In genomic region chr12:54373619-54374554, GRCh38 we compare ENCODE assay signal across 17 cellular contexts. TPM values are rescaled to one million over a fixed set of nuclear protein-coding genes. Genes with fewer than 3 reads are reported as not detected.
A peak's percentile ranks its signal among the peaks of the same experiment; 100 is the strongest.
DNase-seq lines count a peak whose midpoint lies in the region; ATAC-seq and TF ChIP-seq lines count a peak whose summit lies in the region.
"Had no signal": no experiment of that assay in that cellular context is flagged by ENCODE, and none has a peak within 500 bp of the region (broad histone marks: within the 10 kb centered on the region; RNA-seq: fewer than 3 reads in every experiment).

No MANE protein-coding gene starts in this region.

- no peaks in the 10 kb centered on the region for H3K27me3 Mint-ChIP-seq in brain
- H3K27me3 Mint-ChIP-seq: CD4-positive, CD25-positive, alpha-beta regulatory T cell had no signal

- intact Hi-C loops in A673 (cut with micrococcal nuclease; ENCODE audit: unreplicated experiment) = loop anchor here (10.0 kb wide), 1 partner anchor 389 kb away; the partner anchor contains the start of gene HOXC10
- intact Hi-C loops in ovary (cut with DNase I) = loop anchor here in 2 of 4 donors (10.0 kb wide), 2 partner anchors 369 to 389 kb away; partner anchors contain the start of genes HOXC10 (in 1 of the 2), HOXC8 (in 1 of the 2) and HOXC9 (in 1 of the 2)
- intact Hi-C loops in body of pancreas (cut with DNase I) = no loop called here

- DNase-seq in A673 (ENCODE audit: low spot score) (no peak), HT1080 (ENCODE audit: low read depth) (peak; percentile 80), osteoblast (ENCODE audit: insufficient read length, low spot score, missing footprints) (peak; percentile 73), ovary (no peak), DMS79 (lab: John Stamatoyannopoulos, UW) (no peak), body of pancreas (no peak)
- DNase-seq: activated CD8-positive, alpha-beta memory T cell treated with anti-CD3 and anti-CD28 coated beads for 24 hours; activated naive CD4-positive, alpha-beta T cell treated with anti-CD3 and anti-CD28 coated beads for 36 hours; CD4-positive, CD25-positive, alpha-beta regulatory T cell; foreskin melanocyte; KG1; left colon; spleen had no signal

- peak overlapping the region in 3 of 5 experiments; percentile 74 to 90 (median 79) for H3K27ac Mint-ChIP-seq in brain
- H3K27ac Mint-ChIP-seq: activated naive CD4-positive, alpha-beta T cell treated with anti-CD3 and anti-CD28 coated beads for 36 hours had no signal

- H3K4me3 Mint-ChIP-seq in brain = no peak overlapping the region
- H3K4me3 Mint-ChIP-seq: activated naive CD4-positive, alpha-beta T cell treated with anti-CD3 and anti-CD28 coated beads for 36 hours; CD4-positive, CD25-positive, alpha-beta regulatory T cell; neural crest cell had no signal

- BruUV-seq in A673 (replicated peaks; lab: Mats Ljungman, UMichigan) = no TSS peak

- H3K4me2 ChIP-seq in osteoblast (ENCODE audit: insufficient read depth, low read length) = no peak overlapping the region

- TF ChIP-seq POLR2A in ovary (IDR thresholded peaks at IDR 0.05) (no peak), body of pancreas (IDR thresholded peaks at IDR 0.05) (no peak)

- peaks cover 98% of the 10 kb centered on the region for H3K4me1 Mint-ChIP-seq in brain

- no peaks in the 10 kb centered on the region for H3K36me3 ChIP-seq in A673 (ENCODE audit: insufficient read depth, low read length, poor library complexity, severe bottlenecking)
- no peaks in the 10 kb centered on the region for H3K36me3 ChIP-seq in osteoblast (ENCODE audit: insufficient read depth, low read length)
- H3K36me3 ChIP-seq in ovary = no peaks in the 10 kb centered on the region
- no peaks in the 10 kb centered on the region for H3K36me3 ChIP-seq in body of pancreas (replicated peaks in 1 of 2; ENCODE audit: insufficient read depth in 1 of 2, low read depth in 2 of 2)

- peak overlapping the region; percentile 46 for H3K27ac ChIP-seq in A673 (ENCODE audit: low read depth, low read length, poor library complexity, severe bottlenecking)
- H3K27ac ChIP-seq in osteoblast (ENCODE audit: low read depth, low read length) = no peak overlapping the region
- no peak overlapping the region for H3K27ac ChIP-seq in ovary
- H3K27ac ChIP-seq in body of pancreas = no peak overlapping the region

- no peaks in the 10 kb centered on the region for H3K9me3 Mint-ChIP-seq in brain
- H3K9me3 Mint-ChIP-seq: activated naive CD4-positive, alpha-beta T cell treated with anti-CD3 and anti-CD28 coated beads for 36 hours; CD4-positive, CD25-positive, alpha-beta regulatory T cell; neural crest cell had no signal

- no peak for ATAC-seq in GM18858 (IDR thresholded peaks at IDR 0.05; ENCODE audit: unreplicated experiment)
- no peak for ATAC-seq in body of pancreas
- ATAC-seq: left colon had no signal

- H3K4me3 ChIP-seq in A673 (ENCODE audit: low read depth, low read length, poor library complexity, severe bottlenecking) (no peak overlapping the region), osteoblast (ENCODE audit: insufficient read depth, low read length) (no peak overlapping the region), ovary (no peak overlapping the region), body of pancreas (no peak overlapping the region)
- H3K4me3 ChIP-seq: spleen had no signal

- POLR2A ChIA-PET in A673 (lab: Charles Lee; ENCODE audit: low non-redundant PET) = no interaction called here

- H3K27me3 ChIP-seq in A673 (replicated peaks; ENCODE audit: insufficient read depth, low read depth, low read length, poor library complexity) = no peaks in the 10 kb centered on the region
- no peaks in the 10 kb centered on the region for H3K27me3 ChIP-seq in osteoblast (ENCODE audit: insufficient read depth, low read length)
- no peaks in the 10 kb centered on the region for H3K27me3 ChIP-seq in ovary
- no peaks in the 10 kb centered on the region for H3K27me3 ChIP-seq in body of pancreas
- H3K27me3 ChIP-seq: spleen had no signal

- no peaks in the 10 kb centered on the region for H4K20me1 ChIP-seq in osteoblast (ENCODE audit: insufficient read depth, low read length)

- peaks cover 43% of the 10 kb centered on the region for H3K4me1 ChIP-seq in A673 (ENCODE audit: insufficient read depth, low read length, poor library complexity, severe bottlenecking)
- peaks cover 8% of the 10 kb centered on the region for H3K4me1 ChIP-seq in osteoblast (ENCODE audit: insufficient read depth, low read length)
- H3K4me1 ChIP-seq in ovary (ENCODE audit: insufficient read depth) = peaks cover 11% of the 10 kb centered on the region
- H3K4me1 ChIP-seq in body of pancreas = peaks cover 25% of the 10 kb centered on the region

- no peaks in the 10 kb centered on the region for H3K36me3 Mint-ChIP-seq in brain
- H3K36me3 Mint-ChIP-seq: CD4-positive, CD25-positive, alpha-beta regulatory T cell had no signal

- TF ChIP-seq CTCF in A673 (conservative IDR thresholded peaks at IDR 0.05; ENCODE audit: low read depth, low read length) (no peak), brain (conservative IDR thresholded peaks at IDR 0.05) (no peak), osteoblast (IDR thresholded peaks at IDR 0.05; ENCODE audit: extremely low read depth, low read depth, low read length) (no peak), ovary (IDR thresholded peaks at IDR 0.05) (no peak), body of pancreas (IDR thresholded peaks at IDR 0.05) (no peak)

- no peak for TF ChIP-seq EP300 in ovary (IDR thresholded peaks at IDR 0.05)

- whole genome bisulfite sequencing in ovary, 3 donors = 94 to 96% (median 94%) methylated on average over 10 of the region's 10 CpGs
- WGBS in body of pancreas, 2 donors = 72 to 85% methylated on average over 9 to 10 of the region's 10 CpGs

- H3K9me3 ChIP-seq in A673 (ENCODE audit: low read depth, low read length, poor library complexity, severe bottlenecking) = no peaks in the 10 kb centered on the region
- no peaks in the 10 kb centered on the region for H3K9me3 ChIP-seq in osteoblast (ENCODE audit: low read depth, low read length)
- H3K9me3 ChIP-seq in ovary = no peaks in the 10 kb centered on the region
- no peaks in the 10 kb centered on the region for H3K9me3 ChIP-seq in body of pancreas
- H3K9me3 ChIP-seq: spleen had no signal

- no peaks in the 10 kb centered on the region for H3K79me2 ChIP-seq in osteoblast (ENCODE audit: insufficient read depth, low read length)

- CTCF ChIA-PET in A673 (lab: Charles Lee) = no interaction called here

- no peak overlapping the region for H2AFZ ChIP-seq in osteoblast (ENCODE audit: low read length)

RNA-seq across cellular contexts. Expression of gene GPR84, which starts 9.6 kb away (rescaled TPM):
- total RNA-seq in A673 (2021) = not detected in 2 replicates
- not detected in 2 replicates for total RNA-seq in HT1080 (2014; rRNA removed; shearing (Covaris generic))
- polyA plus RNA-seq in HT1080 (2015; cell fraction: cytosol; rRNA removed) = 0.06 and 0.08 TPM in 2 replicates
- 0.07 and 0.26 TPM in 2 replicates for polyA plus RNA-seq in HT1080 (2015; cell fraction: nucleus; rRNA removed)
- not detected for polyA plus RNA-seq in brain (ENCODE audit: insufficient read depth, low read depth, low replicate concordance)
- total RNA-seq in osteoblast = 0.36 TPM in 1 of 2 replicates, not detected in the other
- total RNA-seq in ovary = 1 to 10 TPM in 2 of 7 donors, under 1 TPM in 5; 0.12 to 3.1 (median 0.43) TPM
- polyA plus RNA-seq in ovary = under 1 TPM; 0.22 to 0.42 TPM
- not detected for total RNA-seq in body of pancreas
- total RNA-seq: CD4-positive, CD25-positive, alpha-beta regulatory T cell; dermis microvascular lymphatic vessel endothelial cell; neural crest cell had no signal
- polyA plus RNA-seq: CD4-positive, CD25-positive, alpha-beta regulatory T cell had no signal

RNA-seq across cellular contexts. Expression of gene ZNF385A, which starts 10.6 kb away (rescaled TPM):
- total RNA-seq in A673 (2021) = 17.5 and 26.8 TPM in 2 replicates
- 4.0 and 5.4 TPM in 2 replicates for total RNA-seq in HT1080 (2014; rRNA removed; shearing (Covaris generic))
- polyA plus RNA-seq in HT1080 (2015; cell fraction: cytosol; rRNA removed) = 15.3 and 17.6 TPM in 2 replicates
- 6.4 and 7.9 TPM in 2 replicates for polyA plus RNA-seq in HT1080 (2015; cell fraction: nucleus; rRNA removed)
- 109 TPM for polyA plus RNA-seq in brain (ENCODE audit: insufficient read depth, low read depth, low replicate concordance)
- 0.72 and 0.88 TPM in 2 replicates for total RNA-seq in osteoblast
- total RNA-seq in ovary = 10 to 100 TPM in 1 of 7 donors, 1 to 10 TPM in 6; 4.3 to 30.5 (median 6.5) TPM
- 1 to 10 TPM; 3.6 to 4.5 TPM for polyA plus RNA-seq in ovary
- 1 to 10 TPM; 3.1 to 7.3 TPM for total RNA-seq in body of pancreas

RNA-seq across cellular contexts. Expression of gene ITGA5, which starts 45.2 kb away (rescaled TPM):
- total RNA-seq in A673 (2021) (96.8 and 108 TPM in 2 replicates), osteoblast (336 and 401 TPM in 2 replicates), ovary (10 to 100 TPM; 32.6 to 82.5 (median 41.5) TPM), body of pancreas (10 to 100 TPM; 28.5 to 49.1 TPM)
- 150 and 163 TPM in 2 replicates for total RNA-seq in HT1080 (2014; rRNA removed; shearing (Covaris generic))
- 230 and 231 TPM in 2 replicates for polyA plus RNA-seq in HT1080 (2015; cell fraction: cytosol; rRNA removed)
- 490 and 542 TPM in 2 replicates for polyA plus RNA-seq in HT1080 (2015; cell fraction: nucleus; rRNA removed)
- polyA plus RNA-seq in brain (ENCODE audit: insufficient read depth, low read depth, low replicate concordance) (12.0 TPM), ovary (10 to 100 TPM; 37.4 to 100.0 TPM)

RNA-seq across cellular contexts. Expression of gene COPZ1, which starts 49.0 kb away (rescaled TPM):
- total RNA-seq in A673 (2021) = 169 and 187 TPM in 2 replicates
- total RNA-seq in HT1080 (2014; rRNA removed; shearing (Covaris generic)) = 83.5 and 96.9 TPM in 2 replicates
- polyA plus RNA-seq in HT1080 (2015; cell fraction: cytosol; rRNA removed) = 137 and 144 TPM in 2 replicates
- polyA plus RNA-seq in HT1080 (2015; cell fraction: nucleus; rRNA removed) = 75.4 and 79.1 TPM in 2 replicates
- polyA plus RNA-seq in brain (ENCODE audit: insufficient read depth, low read depth, low replicate concordance) = 220 TPM
- 96.9 and 104 TPM in 2 replicates for total RNA-seq in osteoblast
- total RNA-seq in ovary = 100 to 1,000 TPM in 4 of 7 donors, 10 to 100 TPM in 3; 41.7 to 117 (median 108) TPM
- polyA plus RNA-seq in ovary = 100 to 1,000 TPM in 1 of 2 donors, 10 to 100 TPM in 1; 79.4 to 219 TPM
- 10 to 100 TPM; 34.3 to 71.3 TPM for total RNA-seq in body of pancreas

Comparison
In these comparisons a context has a peak if more than half of its experiments do, and no peak if none do; other contexts are left out.
1. DNase-seq: peak in HT1080 (single experiment) and osteoblast (single experiment); none in A673 (single experiment), ovary (0 of 5), DMS79 (single experiment) and body of pancreas (0 of 4).